Comparison of ENCODE assay signal across 2 cellular contexts in the genomic region with DNA sequence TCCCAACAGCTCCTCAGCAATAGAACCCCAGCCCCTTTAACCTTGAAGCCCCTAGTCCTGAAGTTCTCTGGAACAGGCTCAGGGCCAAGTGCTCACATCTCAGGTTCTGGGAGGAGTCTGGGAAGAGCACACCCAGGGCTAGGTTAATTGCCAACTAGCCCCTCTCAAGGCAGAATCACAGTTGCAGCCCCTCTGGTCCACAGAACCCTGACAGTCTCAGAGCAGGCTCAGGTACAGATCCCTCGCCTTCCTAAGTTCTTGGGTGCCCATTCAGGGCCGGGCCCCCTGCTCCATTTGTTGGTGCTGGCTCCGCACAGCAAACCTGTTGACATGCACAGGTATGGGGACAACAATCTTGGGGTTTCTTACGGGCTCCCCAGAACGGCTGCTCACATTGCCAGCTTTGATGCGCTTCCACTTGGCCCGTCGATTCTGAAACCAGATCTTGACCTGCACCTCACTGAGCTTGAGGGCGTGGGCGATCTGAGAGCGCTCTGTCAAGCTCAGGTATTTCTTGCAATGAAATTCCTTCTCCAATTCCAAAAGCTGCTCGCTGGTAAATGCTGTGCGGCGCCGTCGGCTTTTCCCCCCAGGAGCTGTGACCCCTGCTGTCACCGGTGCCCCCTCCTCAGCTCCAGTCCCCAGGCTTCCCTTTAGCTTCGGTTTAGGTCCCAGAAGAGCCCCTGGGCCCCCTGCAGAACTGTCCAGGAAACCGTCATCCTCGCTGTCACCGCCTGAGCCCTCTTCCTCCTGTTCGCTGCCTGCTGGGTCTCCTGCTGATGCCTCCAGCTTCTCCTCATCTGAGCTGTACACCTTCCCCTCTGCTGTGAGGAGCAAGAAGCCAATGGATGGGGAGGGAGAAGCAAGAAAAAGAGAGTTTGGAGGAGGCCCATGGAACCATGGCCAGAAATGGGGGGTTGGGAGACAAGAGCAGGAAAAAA.
TF ChIP-seq lines count a peak whose summit lies in the region.

No MANE protein-coding gene starts in this region.

TF ChIP-seq in K562, 482 proteins besides CTCF, POLR2A, EP300 and RAD21:
- TF ChIP-seq POLR2G (IDR thresholded peaks at IDR 0.05; ENCODE audit: low read depth, low read length), result peak; percentile 45; the same call in 1 of the 2 replicates
- peak; percentile 21; the same call in 1 of the 2 replicates for TF ChIP-seq EGR1 (conservative IDR thresholded peaks at IDR 0.05)
- TF ChIP-seq, protein P1, sequence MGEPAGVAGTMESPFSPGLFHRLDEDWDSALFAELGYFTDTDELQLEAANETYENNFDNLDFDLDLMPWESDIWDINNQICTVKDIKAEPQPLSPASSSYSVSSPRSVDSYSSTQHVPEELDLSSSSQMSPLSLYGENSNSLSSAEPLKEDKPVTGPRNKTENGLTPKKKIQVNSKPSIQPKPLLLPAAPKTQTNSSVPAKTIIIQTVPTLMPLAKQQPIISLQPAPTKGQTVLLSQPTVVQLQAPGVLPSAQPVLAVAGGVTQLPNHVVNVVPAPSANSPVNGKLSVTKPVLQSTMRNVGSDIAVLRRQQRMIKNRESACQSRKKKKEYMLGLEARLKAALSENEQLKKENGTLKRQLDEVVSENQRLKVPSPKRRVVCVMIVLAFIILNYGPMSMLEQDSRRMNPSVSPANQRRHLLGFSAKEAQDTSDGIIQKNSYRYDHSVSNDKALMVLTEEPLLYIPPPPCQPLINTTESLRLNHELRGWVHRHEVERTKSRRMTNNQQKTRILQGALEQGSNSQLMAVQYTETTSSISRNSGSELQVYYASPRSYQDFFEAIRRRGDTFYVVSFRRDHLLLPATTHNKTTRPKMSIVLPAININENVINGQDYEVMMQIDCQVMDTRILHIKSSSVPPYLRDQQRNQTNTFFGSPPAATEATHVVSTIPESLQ (CRISPR knock-in tag; IDR thresholded peaks at IDR 0.05), result 0 out of 2 replicates have a peak, but pooled peaks have one; percentile 28
- no peak for TF ChIP-seq MBD2 (IDR thresholded peaks at IDR 0.05; ENCODE audit: borderline replicate concordance, low read depth)
- no peak for TF ChIP-seq GABPB1 (CRISPR knock-in tag; IDR thresholded peaks at IDR 0.05)
- TF ChIP-seq, protein P2, sequence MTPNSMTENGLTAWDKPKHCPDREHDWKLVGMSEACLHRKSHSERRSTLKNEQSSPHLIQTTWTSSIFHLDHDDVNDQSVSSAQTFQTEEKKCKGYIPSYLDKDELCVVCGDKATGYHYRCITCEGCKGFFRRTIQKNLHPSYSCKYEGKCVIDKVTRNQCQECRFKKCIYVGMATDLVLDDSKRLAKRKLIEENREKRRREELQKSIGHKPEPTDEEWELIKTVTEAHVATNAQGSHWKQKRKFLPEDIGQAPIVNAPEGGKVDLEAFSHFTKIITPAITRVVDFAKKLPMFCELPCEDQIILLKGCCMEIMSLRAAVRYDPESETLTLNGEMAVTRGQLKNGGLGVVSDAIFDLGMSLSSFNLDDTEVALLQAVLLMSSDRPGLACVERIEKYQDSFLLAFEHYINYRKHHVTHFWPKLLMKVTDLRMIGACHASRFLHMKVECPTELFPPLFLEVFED (CRISPR knock-in tag; conservative IDR thresholded peaks at IDR 0.05), result 0 out of 2 replicates have a peak, but pooled peaks have one; percentile 27

TF ChIP-seq in HepG2, 621 proteins besides CTCF, POLR2A, EP300 and RAD21:
- no peak for TF ChIP-seq FLYWCH1 (CRISPR knock-in tag; IDR thresholded peaks at IDR 0.05)
- no peak for TF ChIP-seq HNF4G (IDR thresholded peaks at IDR 0.05; ENCODE audit: borderline replicate concordance, low read depth, low read length)
- no peak for TF ChIP-seq HNF4G (CRISPR knock-in tag; IDR thresholded peaks at IDR 0.05; ENCODE audit: borderline replicate concordance, low read depth)
- no peak for TF ChIP-seq NBN (conservative IDR thresholded peaks at IDR 0.05)
- TF ChIP-seq, protein P3, sequence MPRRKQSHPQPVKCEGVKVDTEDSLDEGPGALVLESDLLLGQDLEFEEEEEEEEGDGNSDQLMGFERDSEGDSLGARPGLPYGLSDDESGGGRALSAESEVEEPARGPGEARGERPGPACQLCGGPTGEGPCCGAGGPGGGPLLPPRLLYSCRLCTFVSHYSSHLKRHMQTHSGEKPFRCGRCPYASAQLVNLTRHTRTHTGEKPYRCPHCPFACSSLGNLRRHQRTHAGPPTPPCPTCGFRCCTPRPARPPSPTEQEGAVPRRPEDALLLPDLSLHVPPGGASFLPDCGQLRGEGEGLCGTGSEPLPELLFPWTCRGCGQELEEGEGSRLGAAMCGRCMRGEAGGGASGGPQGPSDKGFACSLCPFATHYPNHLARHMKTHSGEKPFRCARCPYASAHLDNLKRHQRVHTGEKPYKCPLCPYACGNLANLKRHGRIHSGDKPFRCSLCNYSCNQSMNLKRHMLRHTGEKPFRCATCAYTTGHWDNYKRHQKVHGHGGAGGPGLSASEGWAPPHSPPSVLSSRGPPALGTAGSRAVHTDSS (CRISPR knock-in tag; conservative IDR thresholded peaks at IDR 0.05), result no peak
- no peak for TF ChIP-seq ZNF143 (CRISPR knock-in tag; IDR thresholded peaks at IDR 0.05)
- no peak for TF ChIP-seq LCORL (IDR thresholded peaks at IDR 0.05)
- TF ChIP-seq LCORL (CRISPR knock-in tag; IDR thresholded peaks at IDR 0.05), result no peak
- no peak for TF ChIP-seq ZNF614 (CRISPR knock-in tag; IDR thresholded peaks at IDR 0.05; ENCODE audit: borderline replicate concordance)
- no peak for TF ChIP-seq ZNF550 (CRISPR knock-in tag; IDR thresholded peaks at IDR 0.05; ENCODE audit: borderline replicate concordance)
- TF ChIP-seq, protein P4, sequence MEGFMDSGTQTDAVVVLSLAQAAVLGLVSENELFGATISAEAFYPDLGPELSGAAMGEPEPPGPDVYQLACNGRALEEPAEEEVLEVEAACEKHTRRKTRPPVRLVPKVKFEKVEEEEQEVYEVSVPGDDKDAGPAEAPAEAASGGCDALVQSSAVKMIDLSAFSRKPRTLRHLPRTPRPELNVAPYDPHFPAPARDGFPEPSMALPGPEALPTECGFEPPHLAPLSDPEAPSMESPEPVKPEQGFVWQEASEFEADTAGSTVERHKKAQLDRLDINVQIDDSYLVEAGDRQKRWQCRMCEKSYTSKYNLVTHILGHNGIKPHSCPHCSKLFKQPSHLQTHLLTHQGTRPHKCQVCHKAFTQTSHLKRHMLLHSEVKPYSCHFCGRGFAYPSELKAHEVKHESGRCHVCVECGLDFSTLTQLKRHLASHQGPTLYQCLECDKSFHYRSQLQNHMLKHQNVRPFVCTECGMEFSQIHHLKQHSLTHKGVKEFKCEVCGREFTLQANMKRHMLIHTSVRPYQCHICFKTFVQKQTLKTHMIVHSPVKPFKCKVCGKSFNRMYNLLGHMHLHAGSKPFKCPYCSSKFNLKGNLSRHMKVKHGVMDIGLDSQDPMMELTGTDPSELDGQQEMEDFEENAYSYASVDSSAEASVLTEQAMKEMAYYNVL (CRISPR knock-in tag; IDR thresholded peaks at IDR 0.05; ENCODE audit: borderline replicate concordance), result no peak
- TF ChIP-seq NR2F6 (IDR thresholded peaks at IDR 0.05), result no peak
- TF ChIP-seq NR2F6 (CRISPR knock-in tag; IDR thresholded peaks at IDR 0.05), result no peak
- no peak for TF ChIP-seq ZNF749 (CRISPR knock-in tag; IDR thresholded peaks at IDR 0.05; ENCODE audit: borderline replicate concordance)
- TF ChIP-seq SYNCRIP (IDR thresholded peaks at IDR 0.05; ENCODE audit: insufficient read depth, low read depth, low read length), result no peak
- no peak for TF ChIP-seq TRIM24 (CRISPR knock-in tag; IDR thresholded peaks at IDR 0.05)
- TF ChIP-seq ZNF747 (CRISPR knock-in tag; IDR thresholded peaks at IDR 0.05; ENCODE audit: borderline replicate concordance), result no peak
- TF ChIP-seq, protein P5, sequence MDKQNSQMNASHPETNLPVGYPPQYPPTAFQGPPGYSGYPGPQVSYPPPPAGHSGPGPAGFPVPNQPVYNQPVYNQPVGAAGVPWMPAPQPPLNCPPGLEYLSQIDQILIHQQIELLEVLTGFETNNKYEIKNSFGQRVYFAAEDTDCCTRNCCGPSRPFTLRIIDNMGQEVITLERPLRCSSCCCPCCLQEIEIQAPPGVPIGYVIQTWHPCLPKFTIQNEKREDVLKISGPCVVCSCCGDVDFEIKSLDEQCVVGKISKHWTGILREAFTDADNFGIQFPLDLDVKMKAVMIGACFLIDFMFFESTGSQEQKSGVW (CRISPR knock-in tag; IDR thresholded peaks at IDR 0.05; ENCODE audit: borderline replicate concordance), result no peak
- TF ChIP-seq, protein P6, sequence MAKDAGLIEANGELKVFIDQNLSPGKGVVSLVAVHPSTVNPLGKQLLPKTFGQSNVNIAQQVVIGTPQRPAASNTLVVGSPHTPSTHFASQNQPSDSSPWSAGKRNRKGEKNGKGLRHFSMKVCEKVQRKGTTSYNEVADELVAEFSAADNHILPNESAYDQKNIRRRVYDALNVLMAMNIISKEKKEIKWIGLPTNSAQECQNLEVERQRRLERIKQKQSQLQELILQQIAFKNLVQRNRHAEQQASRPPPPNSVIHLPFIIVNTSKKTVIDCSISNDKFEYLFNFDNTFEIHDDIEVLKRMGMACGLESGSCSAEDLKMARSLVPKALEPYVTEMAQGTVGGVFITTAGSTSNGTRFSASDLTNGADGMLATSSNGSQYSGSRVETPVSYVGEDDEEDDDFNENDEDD (CRISPR knock-in tag; IDR thresholded peaks at IDR 0.05; ENCODE audit: borderline replicate concordance), result no peak
- no peak for TF ChIP-seq ZNF556 (CRISPR knock-in tag; IDR thresholded peaks at IDR 0.05; ENCODE audit: borderline replicate concordance)
- no peak for TF ChIP-seq BRCA1 (CRISPR knock-in tag; IDR thresholded peaks at IDR 0.05)
- TF ChIP-seq NONO (IDR thresholded peaks at IDR 0.05), result no peak
- no peak for TF ChIP-seq NONO (CRISPR knock-in tag; conservative IDR thresholded peaks at IDR 0.05)
TF ChIP-seq in HepG2: peak in this region for 0.
